Comparison of ENCODE assay signal across 8 cellular contexts in the genomic region with DNA sequence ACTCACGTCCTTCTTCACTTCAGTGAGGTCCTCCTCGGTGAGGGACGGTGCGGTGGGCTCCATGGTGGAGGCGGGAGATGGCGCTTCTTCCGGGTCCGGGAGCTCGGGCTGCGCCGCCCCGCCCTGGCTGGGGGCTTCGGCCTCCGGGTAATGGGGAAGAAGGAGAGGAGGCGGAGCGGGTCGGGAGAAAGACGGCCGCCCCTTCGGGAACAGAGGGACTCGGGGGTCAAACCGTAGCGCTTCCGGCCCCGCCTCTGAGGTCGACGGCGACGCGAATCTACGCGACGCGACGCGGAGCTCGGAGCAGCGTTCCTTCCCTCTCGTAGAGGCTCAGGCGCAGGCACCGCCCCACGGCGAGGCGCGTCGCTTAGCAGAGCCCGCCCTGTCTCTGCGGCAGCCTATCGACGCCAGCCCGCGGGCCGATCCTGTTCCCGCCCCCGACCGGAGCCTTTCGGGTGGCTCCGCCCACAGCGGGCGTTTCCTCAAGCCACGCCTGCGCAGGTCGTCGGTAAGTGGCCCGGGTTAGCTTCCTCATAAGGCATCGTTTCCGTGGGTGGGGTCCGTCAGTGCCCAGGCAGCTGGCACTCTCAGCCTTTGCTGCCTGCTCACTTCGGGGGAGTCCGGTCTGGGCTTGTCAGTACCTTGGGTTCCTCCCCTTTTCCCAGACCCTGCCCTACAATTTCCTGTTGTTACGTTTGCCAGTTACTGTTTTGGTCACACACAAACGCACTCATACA. TPM values are rescaled to one million over a fixed set of nuclear protein-coding genes. Genes with fewer than 3 reads are reported as not detected.
DNase-seq lines count a peak whose midpoint lies in the region; ATAC-seq and TF ChIP-seq lines count a peak whose summit lies in the region.

Gene BCL10, minus strand, starts transcription at position 343 of the 737 bp plus-strand sequence. Its CDS starts 280 bp downstream, at position 63.

- H3K4me2 ChIP-seq in smooth muscle cell, result peak within 1 kb of the TSS; percentile 87

- peaks cover 43% of the 10 kb centered on the region for H3K36me3 Mint-ChIP-seq in activated B cell treated with CpG ODN at 0.5 μM for 24 hours (ENCODE audit: low read depth)

- in situ Hi-C loops in GM18951 (cut with MboI; ENCODE audit: low sequenced_read_pairs, unreplicated experiment), result no loop called here

- peaks cover 43% of the 10 kb centered on the region for H3K79me2 ChIP-seq in smooth muscle cell (ENCODE audit: low read depth)

- DNase-seq in AG08395 (ENCODE audit: low spot score) (peak; percentile 97), NCI-H345 (lab: John Stamatoyannopoulos, UW) (peak; percentile 99), activated B cell treated with CpG ODN at 0.5 μM for 24 hours (peak; percentile 98), caudate nucleus (lab: John Stamatoyannopoulos, UW) (peak; percentile 67 to 99 (median 97)), iPS-NIHi7 (ENCODE audit: extremely low spot score) (peak; percentile 98), smooth muscle cell (lab: John Stamatoyannopoulos, UW; ENCODE audit: unreplicated experiment) (peak; percentile 92)

- peaks cover 17% of the 10 kb centered on the region for H3F3A ChIP-seq in smooth muscle cell (ENCODE audit: low read depth)

- under 1% methylated on average over 62 of the region's 72 CpGs for WGBS in smooth muscle cell (ENCODE audit: low lambda C conversion rate)

- H4K20me1 ChIP-seq in smooth muscle cell (ENCODE audit: low read depth), result peaks cover 39% of the 10 kb centered on the region

- intact Hi-C loops in activated B cell treated with CpG ODN at 0.5 μM for 24 hours (cut with micrococcal nuclease), result loop anchor here (1.0 to 10.0 kb wide), 16 partner anchors 17 to 1426 kb away; partner anchors contain the start of genes C1orf52, CTBS, GNG5 and MCOLN2

- H3K4me1 ChIP-seq in smooth muscle cell (ENCODE audit: low read depth), result peaks cover 15% of the 10 kb centered on the region

- ATAC-seq in HG03196 (IDR thresholded peaks at IDR 0.05; ENCODE audit: unreplicated experiment) (peak; percentile 97), activated B cell treated with CpG ODN at 0.5 μM for 24 hours (ENCODE audit: low read depth) (peak; percentile 94)

- TF ChIP-seq CTCF in activated B cell treated with CpG ODN at 0.5 μM for 24 hours (IDR thresholded peaks at IDR 0.05) (no peak), smooth muscle cell (IDR thresholded peaks at IDR 0.05; ENCODE audit: borderline replicate concordance, insufficient read depth, poor library complexity, severe bottlenecking) (no peak)

- H3K9me3 ChIP-seq in smooth muscle cell (replicated peaks; ENCODE audit: low read depth), result no peaks in the 10 kb centered on the region

- H3K27me3 ChIP-seq in smooth muscle cell (ENCODE audit: low read depth), result no peaks in the 10 kb centered on the region

- H2AFZ ChIP-seq in smooth muscle cell (ENCODE audit: low read depth), result no peak within 1 kb of the TSS

- H3K9ac ChIP-seq in smooth muscle cell (ENCODE audit: low read depth), result peak within 1 kb of the TSS; percentile 90

- no peaks in the 10 kb centered on the region for H3K36me3 ChIP-seq in smooth muscle cell (ENCODE audit: low read depth)

- H3K27ac Mint-ChIP-seq in activated B cell treated with CpG ODN at 0.5 μM for 24 hours, result peak within 1 kb of the TSS; percentile 94

- no peaks in the 10 kb centered on the region for H3K9me3 Mint-ChIP-seq in activated B cell treated with CpG ODN at 0.5 μM for 24 hours

- CTCF ChIA-PET in activated B cell treated with CpG ODN at 0.5 μM for 24 hours (lab: Charles Lee), result interaction anchor here (0.6 to 6.0 kb wide), 7 partner anchors 17 to 1233 kb away, joined by 3 to 48 read pairs (median 4); partner anchors contain the start of gene C1orf52

- H3K27me3 Mint-ChIP-seq in activated B cell treated with CpG ODN at 0.5 μM for 24 hours, result no peaks in the 10 kb centered on the region

- peak within 1 kb of the TSS; percentile 77 for H3K4me3 ChIP-seq in smooth muscle cell

- H3K4me3 Mint-ChIP-seq in activated B cell treated with CpG ODN at 0.5 μM for 24 hours, result peak within 1 kb of the TSS; percentile 91

- H3K27ac ChIP-seq in caudate nucleus (ENCODE audit: low read depth, low read length) (peak within 1 kb of the TSS; percentile 91), smooth muscle cell (ENCODE audit: low read depth) (peak within 1 kb of the TSS; percentile 94)

- POLR2A ChIA-PET in activated B cell treated with CpG ODN at 0.5 μM for 24 hours (lab: Charles Lee), result interaction anchor here (0.6 to 4.2 kb wide), 19 partner anchors 9 to 1428 kb away, joined by 3 to 115 read pairs (median 9); partner anchors contain the start of genes C1orf52, CTBS, GNG5 and MCOLN2

- H3K4me1 Mint-ChIP-seq in activated B cell treated with CpG ODN at 0.5 μM for 24 hours, result peaks cover 59% of the 10 kb centered on the region

- TF ChIP-seq POLR2A in GM18951 (IDR thresholded peaks at IDR 0.05; ENCODE audit: extremely low read depth, insufficient read depth, insufficient read length), result peak; percentile 67

RNA-seq across cellular contexts. Expression of gene BCL10, which starts in this region (rescaled TPM):
- 52.5 and 53.3 TPM in 2 replicates for total RNA-seq in activated B cell treated with CpG ODN at 0.5 μM for 24 hours
- 34.3 and 41.4 TPM in 2 replicates for total RNA-seq in smooth muscle cell
- 21.4 and 27.2 TPM in 2 replicates for polyA plus RNA-seq in smooth muscle cell

Comparison
In these comparisons a context has a peak if more than half of its experiments do, and no peak if none do; other contexts are left out.
1. Peak in every context shown above with its lines: DNase-seq, ATAC-seq, H3K4me3 ChIP-seq and H3K27ac ChIP-seq.